Comparison of ENCODE assay signal across 15 cellular contexts in genomic region chr15:61049934-61050333, GRCh38.
DNase-seq lines count a peak whose midpoint lies in the region; ATAC-seq, FAIRE-seq and TF ChIP-seq lines count a peak whose summit lies in the region.
"Had no signal": no experiment of that assay in that cellular context is flagged by ENCODE, and none has a peak within 500 bp of the region (broad histone marks: within the 10 kb centered on the region; RNA-seq: fewer than 3 reads in every experiment).

No MANE protein-coding gene starts in this region.

- H3K4me3 ChIP-seq in fibroblast of villous mesenchyme (ENCODE audit: low read depth, low read length), result no peak overlapping the region
- no peak overlapping the region for H3K4me3 ChIP-seq in kidney (ENCODE audit: low read length in 2 of 2)
- H3K4me3 ChIP-seq: spleen, upper lobe of right lung had no signal

- no peaks in the 10 kb centered on the region for H3K4me1 ChIP-seq in kidney (ENCODE audit: control insufficient read depth in 1 of 2, insufficient read depth in 1 of 2, low read depth in 1 of 2, low read length in 2 of 2)
- H3K4me1 ChIP-seq: upper lobe of right lung had no signal

- H3K36me3 ChIP-seq in kidney (ENCODE audit: control insufficient read depth in 1 of 2, insufficient read depth in 2 of 2, low read length in 2 of 2), result no peaks in the 10 kb centered on the region
- H3K36me3 ChIP-seq: spleen, upper lobe of right lung had no signal

- no peak overlapping the region for H3K9ac ChIP-seq in kidney (ENCODE audit: low read length in 2 of 2)

- H3K36me3 Mint-ChIP-seq in natural killer cell treated with Interleukin-12 subunit alpha and Interleukin-12 subunit beta and Interleukin-15 and Interleukin-18, amount 100 ng/mL, for 72 hours, result no peaks in the 10 kb centered on the region
- H3K36me3 Mint-ChIP-seq in natural killer cell, result no peaks in the 10 kb centered on the region

- H3K27ac ChIP-seq in kidney (ENCODE audit: low read depth in 2 of 2, low read length in 2 of 2), result no peak overlapping the region
- H3K27ac ChIP-seq: spleen, upper lobe of right lung, VCaP had no signal

- no peak overlapping the region for H3K27ac Mint-ChIP-seq in natural killer cell treated with Interleukin-12 subunit alpha and Interleukin-12 subunit beta and Interleukin-15 and Interleukin-18, amount 100 ng/mL, for 72 hours
- no peak overlapping the region for H3K27ac Mint-ChIP-seq in natural killer cell

- H3K27me3 Mint-ChIP-seq in natural killer cell treated with Interleukin-12 subunit alpha and Interleukin-12 subunit beta and Interleukin-15 and Interleukin-18, amount 100 ng/mL, for 72 hours, result peaks cover 7 to 10% of the 10 kb centered on the region in 2 donors
- peaks cover 5 to 7% of the 10 kb centered on the region in 2 donors for H3K27me3 Mint-ChIP-seq in natural killer cell (ENCODE audit: low read depth in 2 of 2)

- ATAC-seq in natural killer cell treated with Interleukin-12 subunit alpha and Interleukin-12 subunit beta and Interleukin-15 and Interleukin-18, amount 100 ng/mL, for 72 hours, result peak in 1 of 2 donors; percentile 69
- ATAC-seq in natural killer cell (no peak), GM18909 (IDR thresholded peaks at IDR 0.05; ENCODE audit: poor library complexity, unreplicated experiment) (no peak)
- ATAC-seq: upper lobe of right lung had no signal

- no peak for DNase-seq in natural killer cell treated with Interleukin-12 subunit alpha and Interleukin-12 subunit beta and Interleukin-15 and Interleukin-18, amount 100 ng/mL, for 72 hours (ENCODE audit: low spot score)
- DNase-seq in natural killer cell (no peak), T1000 (lab: John Stamatoyannopoulos, UW) (peak; percentile 16), fibroblast of villous mesenchyme (ENCODE audit: low read depth) (peak; percentile 66), urothelium cell line (ENCODE audit: low spot score) (peak; percentile 70), kidney (no peak), NCI-H1694 treated with DMSO at 0.1 percent for 48 hours (lab: John Stamatoyannopoulos, UW) (no peak)
- DNase-seq: activated CD8-positive, alpha-beta memory T cell treated with anti-CD3 and anti-CD28 coated beads, Interleukin-2, amount 50 U/mL, for 48 hours; DMS 273 treated with DMSO at 0.1 percent for 48 hours; NCI-H446; spleen; upper lobe of right lung had no signal

- intact Hi-C loops in natural killer cell (cut with micrococcal nuclease), result no loop called here
- intact Hi-C loops in kidney (cut with DNase I), result no loop called here

- H3K9me3 ChIP-seq in kidney (ENCODE audit: control insufficient read depth in 1 of 2, low read length in 2 of 2), result no peaks in the 10 kb centered on the region
- H3K9me3 ChIP-seq: spleen, upper lobe of right lung had no signal

- H3K4me1 Mint-ChIP-seq in natural killer cell treated with Interleukin-12 subunit alpha and Interleukin-12 subunit beta and Interleukin-15 and Interleukin-18, amount 100 ng/mL, for 72 hours (ENCODE audit: low read depth in 2 of 2), result peaks cover 3 to 12% of the 10 kb centered on the region in 2 donors
- no peaks in the 10 kb centered on the region for H3K4me1 Mint-ChIP-seq in natural killer cell

- peak overlapping the region; percentile 57 for H3K4me3 Mint-ChIP-seq in natural killer cell treated with Interleukin-12 subunit alpha and Interleukin-12 subunit beta and Interleukin-15 and Interleukin-18, amount 100 ng/mL, for 72 hours
- no peak overlapping the region for H3K4me3 Mint-ChIP-seq in natural killer cell

- H3K9me3 Mint-ChIP-seq in natural killer cell treated with Interleukin-12 subunit alpha and Interleukin-12 subunit beta and Interleukin-15 and Interleukin-18, amount 100 ng/mL, for 72 hours, result no peaks in the 10 kb centered on the region
- no peaks in the 10 kb centered on the region for H3K9me3 Mint-ChIP-seq in natural killer cell

- TF ChIP-seq CTCF in natural killer cell (IDR thresholded peaks at IDR 0.05) (no peak), fibroblast of villous mesenchyme (IDR thresholded peaks at IDR 0.05; ENCODE audit: insufficient read depth, low read depth, low read length) (no peak), kidney (IDR thresholded peaks at IDR 0.05; ENCODE audit: borderline replicate concordance, extremely low read depth, insufficient read depth) (no peak)

- FAIRE-seq in urothelium cell line (lab: Jason Lieb, UNC) (peak; percentile 53), kidney (lab: Jason Lieb, UNC) (no peak)
- FAIRE-seq: A204.1 had no signal

Comparison
In these comparisons a context has a peak if more than half of its experiments do, and no peak if none do; other contexts are left out.
1. DNase-seq: peak in T1000 (single experiment), fibroblast of villous mesenchyme (single experiment) and urothelium cell line (single experiment); none in natural killer cell treated with Interleukin-12 subunit alpha and Interleukin-12 subunit beta and Interleukin-15 and Interleukin-18, amount 100 ng/mL, for 72 hours (single experiment), natural killer cell (single experiment), kidney (single experiment) and NCI-H1694 treated with DMSO at 0.1 percent for 48 hours (single experiment).